9 cellular contexts compared by ENCODE assay signal in the genomic region with DNA sequence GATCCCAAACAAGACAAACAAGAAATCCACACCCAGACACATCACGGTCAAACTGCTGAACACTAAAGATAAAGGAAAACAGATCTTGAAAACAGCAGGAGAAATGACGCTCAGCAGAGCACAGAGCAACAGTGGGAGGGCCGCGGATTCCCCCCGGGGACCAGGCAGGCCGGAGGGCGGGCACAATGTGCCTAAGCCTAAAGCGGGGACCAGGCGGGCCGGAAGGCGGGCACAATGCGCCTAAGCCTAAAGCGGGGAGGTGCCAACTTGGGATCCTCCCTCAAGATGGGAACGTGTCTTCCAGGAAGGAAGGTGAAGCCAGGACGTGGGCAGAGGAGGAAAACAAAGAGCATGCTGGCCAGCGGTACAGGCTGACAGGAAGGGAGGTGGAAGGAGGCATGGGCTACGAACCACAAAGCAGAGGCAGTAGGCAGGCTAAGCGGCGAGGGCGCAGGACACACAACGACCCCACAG. TPM values are rescaled to one million over a fixed set of nuclear protein-coding genes. Genes with fewer than 3 reads are reported as not detected.
DNase-seq lines count a peak whose midpoint lies in the region; ATAC-seq and TF ChIP-seq lines count a peak whose summit lies in the region.
"Had no signal": no experiment of that assay in that cellular context is flagged by ENCODE, and none has a peak within 500 bp of the region (broad histone marks: within the 10 kb centered on the region; RNA-seq: fewer than 3 reads in every experiment).

No MANE protein-coding gene starts in this region.

- H3K4me3 ChIP-seq in heart left ventricle (peak overlapping the region in 8 of 12 donors; percentile 7 to 46 (median 26)), gastrocnemius medialis (peak overlapping the region in 2 of 4 donors; percentile 2 to 7)

- TF ChIP-seq POLR2A in heart left ventricle (IDR thresholded peaks at IDR 0.05), result no peak
- TF ChIP-seq POLR2A in gastrocnemius medialis (IDR thresholded peaks at IDR 0.05), result no peak

- in situ Hi-C loops in gastrocnemius medialis (cut with MboI; ENCODE audit: low sequenced_read_pairs in 4 of 4), result no loop called here

- peak overlapping the region; percentile 61 for H3K4me3 Mint-ChIP-seq in activated naive CD4-positive, alpha-beta T cell treated with anti-CD3 and anti-CD28 coated beads, Interleukin-2, amount 50 U/mL, for 24 hours
- H3K4me3 Mint-ChIP-seq in activated B cell treated with CpG ODN at 0.5 μM for 24 hours, result peak overlapping the region; percentile 81
- H3K4me3 Mint-ChIP-seq: activated naive CD8-positive, alpha-beta T cell had no signal

- no peak overlapping the region for H3K27ac Mint-ChIP-seq in activated naive CD4-positive, alpha-beta T cell treated with anti-CD3 and anti-CD28 coated beads, Interleukin-2, amount 50 U/mL, for 24 hours
- no peak overlapping the region for H3K27ac Mint-ChIP-seq in activated B cell treated with CpG ODN at 0.5 μM for 24 hours
- H3K27ac Mint-ChIP-seq: activated naive CD8-positive, alpha-beta T cell had no signal

- DNase-seq in activated naive CD4-positive, alpha-beta T cell (lab: John Stamatoyannopoulos, UW), result no peak
- DNase-seq in activated B cell treated with CpG ODN at 0.5 μM for 24 hours, result no peak
- peak; percentile 72 to 89 (median 81) for DNase-seq in heart left ventricle
- peak in 1 of 2 donors; percentile 35 for DNase-seq in gastrocnemius medialis
- no peak for DNase-seq in DMS53 (lab: John Stamatoyannopoulos, UW)
- DNase-seq in HCEC 1CT, result no peak

- H3K4me1 Mint-ChIP-seq in activated naive CD4-positive, alpha-beta T cell treated with anti-CD3 and anti-CD28 coated beads, Interleukin-2, amount 50 U/mL, for 24 hours, result peaks cover 13% of the 10 kb centered on the region
- peaks cover 9% of the 10 kb centered on the region for H3K4me1 Mint-ChIP-seq in activated B cell treated with CpG ODN at 0.5 μM for 24 hours

- H3K9me3 ChIP-seq in heart left ventricle (no peaks in the 10 kb centered on the region), gastrocnemius medialis (no peaks in the 10 kb centered on the region)

- WGBS in heart left ventricle, 4 donors, result 30 to 40% (median 34%) methylated on average over 20 to 21 of the region's 21 CpGs

- H3K36me3 Mint-ChIP-seq in activated naive CD4-positive, alpha-beta T cell treated with anti-CD3 and anti-CD28 coated beads, Interleukin-2, amount 50 U/mL, for 24 hours, result no peaks in the 10 kb centered on the region
- no peaks in the 10 kb centered on the region for H3K36me3 Mint-ChIP-seq in activated B cell treated with CpG ODN at 0.5 μM for 24 hours (ENCODE audit: low read depth)
- H3K36me3 Mint-ChIP-seq: activated naive CD8-positive, alpha-beta T cell had no signal

- H3K27ac ChIP-seq in heart left ventricle, result peak overlapping the region in 11 of 12 donors; percentile 40 to 80 (median 65)
- H3K27ac ChIP-seq in gastrocnemius medialis, result peak overlapping the region; percentile 36 to 61 (median 58)

- CTCF ChIA-PET in activated B cell treated with CpG ODN at 0.5 μM for 24 hours (lab: Charles Lee), result no interaction called here

- POLR2A ChIA-PET in activated B cell treated with CpG ODN at 0.5 μM for 24 hours (lab: Charles Lee), result no interaction called here

- peaks cover 0 to 29% (median 23%) of the 10 kb centered on the region in 9 donors for H3K36me3 ChIP-seq in heart left ventricle
- peaks cover 0 to 5% of the 10 kb centered on the region in 2 donors for H3K36me3 ChIP-seq in gastrocnemius medialis

- H3K27me3 ChIP-seq in heart left ventricle, result no peaks in the 10 kb centered on the region
- H3K27me3 ChIP-seq in gastrocnemius medialis, result no peaks in the 10 kb centered on the region

- peak; percentile 97 for ATAC-seq in HG03064 (IDR thresholded peaks at IDR 0.05; ENCODE audit: low read depth, unreplicated experiment)
- ATAC-seq in activated B cell treated with CpG ODN at 0.5 μM for 24 hours (ENCODE audit: low read depth), result peak; percentile 96
- ATAC-seq in heart left ventricle, result peak; percentile 67 to 91 (median 84)
- peak in 1 of 2 donors; percentile 61 for ATAC-seq in gastrocnemius medialis

- H3K4me1 ChIP-seq in heart left ventricle (peaks cover 10 to 72% (median 51%) of the 10 kb centered on the region in 12 donors), gastrocnemius medialis (peaks cover 12 to 16% of the 10 kb centered on the region in 2 donors)

- peaks cover 7% of the 10 kb centered on the region for H3K27me3 Mint-ChIP-seq in activated naive CD4-positive, alpha-beta T cell treated with anti-CD3 and anti-CD28 coated beads, Interleukin-2, amount 50 U/mL, for 24 hours
- H3K27me3 Mint-ChIP-seq in activated B cell treated with CpG ODN at 0.5 μM for 24 hours, result peaks cover 10% of the 10 kb centered on the region

- intact Hi-C loops in activated B cell treated with CpG ODN at 0.5 μM for 24 hours (cut with micrococcal nuclease), result no loop called here
- intact Hi-C loops in heart left ventricle (cut with DNase I), result loop anchor here in 4 of 10 donors (2.0 to 5.0 kb wide), 3 partner anchors 30 to 33 kb away; a partner anchor contains a TSS
- intact Hi-C loops in gastrocnemius medialis (cut with DNase I; ENCODE audit: low total_unique reads), result no loop called here

- H3K9me3 Mint-ChIP-seq in activated naive CD4-positive, alpha-beta T cell treated with anti-CD3 and anti-CD28 coated beads, Interleukin-2, amount 50 U/mL, for 24 hours, result no peaks in the 10 kb centered on the region
- H3K9me3 Mint-ChIP-seq in activated B cell treated with CpG ODN at 0.5 μM for 24 hours, result no peaks in the 10 kb centered on the region

- TF ChIP-seq CTCF in activated B cell treated with CpG ODN at 0.5 μM for 24 hours (IDR thresholded peaks at IDR 0.05) (no peak), heart left ventricle (IDR thresholded peaks at IDR 0.05) (no peak), gastrocnemius medialis (IDR thresholded peaks at IDR 0.05 in 4 of 5, conservative IDR thresholded peaks at IDR 0.05 in 1 of 5) (no peak)

RNA-seq across cellular contexts. Expression of a gene that starts 31.1 kb away (rescaled TPM):
- 11.4 and 16.4 TPM in 2 replicates for total RNA-seq in activated B cell treated with CpG ODN at 0.5 μM for 24 hours
- total RNA-seq in heart left ventricle, result 100 to 1,000 TPM in 1 of 9 donors, 10 to 100 TPM in 8; 23.4 to 111 (median 34.6) TPM
- polyA plus RNA-seq in heart left ventricle, result 10 to 100 TPM in 1 of 2 donors, 1 to 10 TPM in 1; 7.6 to 32.8 TPM
- 10 to 100 TPM; 31.1 to 52.6 (median 37.4) TPM for total RNA-seq in gastrocnemius medialis

Comparison
In these comparisons a context has a peak if more than half of its experiments do, and no peak if none do; other contexts are left out.
1. DNase-seq: peak in heart left ventricle (5 of 5); none in activated naive CD4-positive, alpha-beta T cell (0 of 4), activated B cell treated with CpG ODN at 0.5 μM for 24 hours (single experiment), DMS53 (single experiment) and HCEC 1CT (single experiment).